In genomic region chr6:53714395-53714794, GRCh38 we compare ENCODE assay signal across 19 cellular contexts. TPM values are rescaled to one million over a fixed set of nuclear protein-coding genes. Genes with fewer than 3 reads are reported as not detected.
DNase-seq lines count a peak whose midpoint lies in the region; FAIRE-seq and TF ChIP-seq lines count a peak whose summit lies in the region.
"Had no signal": no experiment of that assay in that cellular context is flagged by ENCODE, and none has a peak within 500 bp of the region (broad histone marks: within the 10 kb centered on the region; RNA-seq: fewer than 3 reads in every experiment).

No MANE protein-coding gene starts in this region.

- H2AK5ac ChIP-seq in neuronal stem cell (ENCODE audit: low read depth, low read length) = no peak overlapping the region

- H4K20me1 ChIP-seq in KMS-11 (ENCODE audit: insufficient read depth) = no peaks in the 10 kb centered on the region
- H4K20me1 ChIP-seq in endothelial cell of umbilical vein (replicated peaks; ENCODE audit: control insufficient read depth, extremely low read depth, insufficient read depth, low read length) = no peaks in the 10 kb centered on the region
- H4K20me1 ChIP-seq: BLaER1 had no signal

- dilution Hi-C loops in endothelial cell of umbilical vein (cut with MboI; ENCODE audit: extremely low pct_ligation_motif_present, low sequenced_read_pairs) = no loop called here

- H3K79me2 ChIP-seq in KMS-11 (ENCODE audit: insufficient read depth, low read depth) (no peaks in the 10 kb centered on the region), endothelial cell of umbilical vein (ENCODE audit: control insufficient read depth, insufficient read depth, low read length) (no peaks in the 10 kb centered on the region)

- intact Hi-C loops in endothelial cell of umbilical vein (cut with micrococcal nuclease) (loop anchor here (10.0 kb wide), 1 partner anchor 1520 kb away; no protein-coding TSS in a partner anchor), kidney (cut with DNase I) (no loop called here)

- H3K4me3 Mint-ChIP-seq in activated T-cell treated with anti-CD3 and anti-CD28 coated beads, Interleukin-2, amount 50 U/mL, for 24 hours = no peak overlapping the region
- H3K4me3 Mint-ChIP-seq: CD14-positive monocyte; CD4-positive, alpha-beta memory T cell had no signal

- no peaks in the 10 kb centered on the region for H3K27me3 ChIP-seq in KMS-11 (ENCODE audit: insufficient read depth, low read depth)
- peaks cover 2 to 15% of the 10 kb centered on the region in 2 experiments for H3K27me3 ChIP-seq in endothelial cell of umbilical vein (ENCODE audit: control insufficient read depth in 2 of 2, insufficient read depth in 2 of 2, low read length in 2 of 2)
- H3K27me3 ChIP-seq in neuronal stem cell (ENCODE audit: control insufficient read depth in 3 of 3, insufficient read depth in 3 of 3, low read depth in 1 of 3, low read length in 3 of 3) = peaks cover 0 to 7% (median 0%) of the 10 kb centered on the region in 3 experiments
- H3K27me3 ChIP-seq: BLaER1 had no signal

- H3K4me3 ChIP-seq in HEK293 (ENCODE audit: low read depth, low read length) = no peak overlapping the region
- no peak overlapping the region for H3K4me3 ChIP-seq in KMS-11 (IDR thresholded peaks at IDR 0.05; ENCODE audit: insufficient read depth, low read depth, low read length)
- H3K4me3 ChIP-seq in endothelial cell of umbilical vein (replicated peaks in 1 of 3; ENCODE audit: insufficient read depth in 1 of 3, low read depth in 1 of 3, low read length in 3 of 3) = no peak overlapping the region
- no peak overlapping the region for H3K4me3 ChIP-seq in neuronal stem cell (ENCODE audit: low read length in 2 of 2)
- no peak overlapping the region for H3K4me3 ChIP-seq in kidney (ENCODE audit: low read length in 2 of 2)
- H3K4me3 ChIP-seq: BLaER1, GM23248, HAP-1 had no signal

- no peaks in the 10 kb centered on the region for H3K36me3 ChIP-seq in HEK293 (ENCODE audit: control insufficient read depth in 2 of 2, insufficient read depth in 1 of 2, low read length in 2 of 2)
- no peaks in the 10 kb centered on the region for H3K36me3 ChIP-seq in KMS-11 (ENCODE audit: insufficient read depth)
- H3K36me3 ChIP-seq in endothelial cell of umbilical vein (ENCODE audit: control insufficient read depth in 2 of 2, extremely low read depth in 1 of 2, insufficient read depth in 2 of 2, low read length in 2 of 2) = no peaks in the 10 kb centered on the region
- no peaks in the 10 kb centered on the region for H3K36me3 ChIP-seq in neuronal stem cell (replicated peaks in 1 of 2; ENCODE audit: control insufficient read depth in 2 of 2, insufficient read depth in 2 of 2, low read length in 2 of 2)
- no peaks in the 10 kb centered on the region for H3K36me3 ChIP-seq in kidney (ENCODE audit: control insufficient read depth in 1 of 2, insufficient read depth in 2 of 2, low read length in 2 of 2)
- H3K36me3 ChIP-seq: BLaER1, HAP-1 had no signal

- H3K79me1 ChIP-seq in neuronal stem cell (ENCODE audit: low read depth, low read length) = no peaks in the 10 kb centered on the region

- H3K27ac Mint-ChIP-seq in activated T-cell treated with anti-CD3 and anti-CD28 coated beads, Interleukin-2, amount 50 U/mL, for 24 hours = no peak overlapping the region
- H3K27ac Mint-ChIP-seq: CD14-positive monocyte; CD4-positive, alpha-beta memory T cell had no signal

- POLR2A ChIA-PET in HEK293 (lab: Yijun Ruan, JAX) (no interaction called here), endothelial cell of umbilical vein (lab: Charles Lee) (no interaction called here)

- BruUV-seq in endothelial cell of umbilical vein (replicated peaks; lab: Mats Ljungman, UMichigan) = no TSS peak

- H3K4me1 Mint-ChIP-seq in activated T-cell treated with anti-CD3 and anti-CD28 coated beads, Interleukin-2, amount 50 U/mL, for 24 hours (ENCODE audit: low read depth) = peaks cover 7% of the 10 kb centered on the region

- H3K14ac ChIP-seq in neuronal stem cell (ENCODE audit: low read length) = no peak overlapping the region

- H3K9me1 ChIP-seq in endothelial cell of umbilical vein (replicated peaks; ENCODE audit: control insufficient read depth, extremely low read depth, insufficient read depth, low read length) = no peaks in the 10 kb centered on the region

- FAIRE-seq in endothelial cell of umbilical vein (lab: Jason Lieb, UNC) = no peak
- FAIRE-seq in kidney (lab: Jason Lieb, UNC) = no peak
- FAIRE-seq: GM12892, GM18507, HTR-8/SVneo had no signal

- H2BK12ac ChIP-seq in neuronal stem cell (ENCODE audit: low read length) = no peak overlapping the region

- H2BK15ac ChIP-seq in neuronal stem cell (ENCODE audit: low read length) = no peak overlapping the region

- H3K9me3 ChIP-seq in HEK293 (ENCODE audit: control insufficient read depth, insufficient read depth, low read depth, low read length) = no peaks in the 10 kb centered on the region
- no peaks in the 10 kb centered on the region for H3K9me3 ChIP-seq in endothelial cell of umbilical vein (replicated peaks; ENCODE audit: control insufficient read depth, insufficient read depth, low read length)
- H3K9me3 ChIP-seq in neuronal stem cell (replicated peaks in 1 of 2; ENCODE audit: control insufficient read depth in 2 of 2, insufficient read depth in 1 of 2, low read depth in 1 of 2, low read length in 2 of 2) = no peaks in the 10 kb centered on the region
- H3K9me3 ChIP-seq in kidney (ENCODE audit: control insufficient read depth in 1 of 2, low read length in 2 of 2) = no peaks in the 10 kb centered on the region
- H3K9me3 ChIP-seq: BLaER1, HAP-1 had no signal

- CTCF ChIA-PET in HEK293 (lab: Yijun Ruan, JAX) = interaction anchor here (0.8 to 4.7 kb wide), 9 partner anchors 10 to 1411 kb away, joined by 3 to 47 read pairs (median 9); no protein-coding TSS in a partner anchor
- CTCF ChIA-PET in endothelial cell of umbilical vein (lab: Charles Lee) = interaction anchor here (1.0 to 5.4 kb wide), 5 partner anchors 10 to 241 kb away, joined by 4 to 24 read pairs (median 15); no protein-coding TSS in a partner anchor

- no peak overlapping the region for H2BK5ac ChIP-seq in neuronal stem cell (ENCODE audit: low read length)

- no peak for TF ChIP-seq POLR2A in endothelial cell of umbilical vein (IDR thresholded peaks at IDR 0.05; ENCODE audit: low read depth, low read length)

- no peak overlapping the region for H4K91ac ChIP-seq in neuronal stem cell (ENCODE audit: low read depth, low read length, poor library complexity)

- H2AFZ ChIP-seq in KMS-11 (ENCODE audit: low read depth) (no peak overlapping the region), endothelial cell of umbilical vein (ENCODE audit: low read depth, low read length) (peak overlapping the region; percentile 26), neuronal stem cell (ENCODE audit: low read length) (peak overlapping the region; percentile 23)
- H2AFZ ChIP-seq: GM23248 had no signal

- no peaks in the 10 kb centered on the region for H3K36me3 Mint-ChIP-seq in activated T-cell treated with anti-CD3 and anti-CD28 coated beads, Interleukin-2, amount 50 U/mL, for 24 hours (ENCODE audit: low read depth)
- H3K36me3 Mint-ChIP-seq: CD14-positive monocyte; CD4-positive, alpha-beta memory T cell had no signal

- H3K4ac ChIP-seq in neuronal stem cell (ENCODE audit: low read length) = no peak overlapping the region

- H3K18ac ChIP-seq in neuronal stem cell (ENCODE audit: low read length) = no peak overlapping the region

- DNase-seq in endothelial cell of umbilical vein (ENCODE audit: low read depth, low spot score) (no peak), neuronal stem cell (ENCODE audit: low spot score) (no peak), kidney (no peak)
- DNase-seq in activated naive CD4-positive, alpha-beta T cell treated with anti-CD3 and anti-CD28 coated beads, Interleukin-2, amount 50 U/mL, for 16 hours = no peak
- DNase-seq in activated T-cell treated with anti-CD3 and anti-CD28 coated beads, Interleukin-2, amount 50 U/mL, for 24 hours = no peak
- DNase-seq: 8988T; CD4-positive, alpha-beta memory T cell; DMS153; DMS79; GDM1; GM23248 had no signal

- H3K4me1 ChIP-seq in HEK293 (ENCODE audit: control insufficient read depth, insufficient read depth, low read length) = peaks cover 2% of the 10 kb centered on the region; the same call in 1 of the 2 replicates
- H3K4me1 ChIP-seq in KMS-11 (ENCODE audit: low read depth, poor library complexity, severe bottlenecking) = peaks cover 36% of the 10 kb centered on the region
- H3K4me1 ChIP-seq in endothelial cell of umbilical vein (ENCODE audit: control insufficient read depth, extremely low read depth, insufficient read depth, low read length) = no peaks in the 10 kb centered on the region
- no peaks in the 10 kb centered on the region for H3K4me1 ChIP-seq in neuronal stem cell (ENCODE audit: control insufficient read depth in 2 of 2, insufficient read depth in 1 of 2, low read depth in 1 of 2, low read length in 2 of 2)
- H3K4me1 ChIP-seq in kidney (ENCODE audit: control insufficient read depth in 1 of 2, insufficient read depth in 1 of 2, low read depth in 1 of 2, low read length in 2 of 2) = no peaks in the 10 kb centered on the region
- H3K4me1 ChIP-seq: BLaER1 had no signal

- H3K23ac ChIP-seq in neuronal stem cell (ENCODE audit: low read depth, low read length, poor library complexity) = no peak overlapping the region

- no peaks in the 10 kb centered on the region for H3K9me3 Mint-ChIP-seq in activated T-cell treated with anti-CD3 and anti-CD28 coated beads, Interleukin-2, amount 50 U/mL, for 24 hours
- H3K9me3 Mint-ChIP-seq: CD4-positive, alpha-beta memory T cell had no signal

- H3K9ac ChIP-seq in KMS-11 (no peak overlapping the region), endothelial cell of umbilical vein (replicated peaks; ENCODE audit: extremely low read depth, insufficient read depth, low read length) (no peak overlapping the region), neuronal stem cell (ENCODE audit: low read depth, low read length, poor library complexity) (no peak overlapping the region), kidney (ENCODE audit: low read length in 2 of 2) (no peak overlapping the region)
- H3K9ac ChIP-seq: BLaER1, GM23248 had no signal

- no peak overlapping the region for H4K8ac ChIP-seq in neuronal stem cell (ENCODE audit: low read depth, low read length)

- H3K4me2 ChIP-seq in KMS-11 (peak overlapping the region; percentile 21; the same call in 1 of the 2 replicates), endothelial cell of umbilical vein (ENCODE audit: insufficient read depth, low read length) (no peak overlapping the region), neuronal stem cell (ENCODE audit: insufficient read depth, low read length, poor library complexity, severe bottlenecking) (no peak overlapping the region)
- H3K4me2 ChIP-seq: BLaER1 had no signal

- TF ChIP-seq CTCF in HEK293 (tag by site-specific recombination; IDR thresholded peaks at IDR 0.05) (no peak), KMS-11 (conservative IDR thresholded peaks at IDR 0.05; ENCODE audit: low read depth, low read length) (no peak), endothelial cell of umbilical vein (IDR thresholded peaks at IDR 0.05; ENCODE audit: extremely low read depth in 1 of 2, insufficient read depth in 1 of 2, low read depth in 1 of 2, low read length in 2 of 2) (no peak), kidney (IDR thresholded peaks at IDR 0.05; ENCODE audit: borderline replicate concordance, extremely low read depth, insufficient read depth) (no peak)

- no peak overlapping the region for H2BK120ac ChIP-seq in neuronal stem cell (ENCODE audit: low read depth, low read length)

- H3K27me3 Mint-ChIP-seq in activated T-cell treated with anti-CD3 and anti-CD28 coated beads, Interleukin-2, amount 50 U/mL, for 24 hours = peaks cover 45% of the 10 kb centered on the region

- WGBS in neuronal stem cell (ENCODE audit: extremely low coverage in 2 of 2, insufficient read length in 2 of 2, insufficient replicate concordance in 1 of 2), 2 donors = no CpG with 5 or more reads among the region's 4 CpGs

- H3K27ac ChIP-seq in HEK293 (ENCODE audit: extremely low read depth, low read depth, low read length) = no peak overlapping the region
- no peak overlapping the region for H3K27ac ChIP-seq in KMS-11
- H3K27ac ChIP-seq in endothelial cell of umbilical vein (ENCODE audit: insufficient read depth, low read depth, low read length) = no peak overlapping the region
- no peak overlapping the region for H3K27ac ChIP-seq in neuronal stem cell (replicated peaks; ENCODE audit: low read length)
- H3K27ac ChIP-seq in kidney (ENCODE audit: low read depth in 2 of 2, low read length in 2 of 2) = no peak overlapping the region
- H3K27ac ChIP-seq: BLaER1, GM23248 had no signal

RNA-seq across cellular contexts. Expression of gene KLHL31, which starts 48.8 kb away (rescaled TPM):
- not detected in 2 replicates for total RNA-seq in endothelial cell of umbilical vein
- polyA plus RNA-seq in endothelial cell of umbilical vein = 0.01 and 0.03 TPM in 2 replicates
- not detected in 2 replicates for polyA plus RNA-seq in endothelial cell of umbilical vein (2011; cell fraction: cytosol; rRNA removed)
- polyA plus RNA-seq in endothelial cell of umbilical vein (2011; cell fraction: nucleus; rRNA removed) = 0.13 and 0.14 TPM in 2 replicates
- polyA plus RNA-seq in endothelial cell of umbilical vein (2012) = 0.04 TPM in 1 of 2 replicates, not detected in the other
- polyA minus RNA-seq in endothelial cell of umbilical vein = 0.22 TPM in 1 of 2 replicates, not detected in the other
- polyA minus RNA-seq in endothelial cell of umbilical vein (2011; cell fraction: cytosol; rRNA and poly(A)+ RNA removed) = not detected
- polyA minus RNA-seq in endothelial cell of umbilical vein (2011; cell fraction: nucleus; rRNA and poly(A)+ RNA removed) = 0.14 and 0.24 TPM in 2 replicates
- polyA plus RNA-seq in neuronal stem cell (2013, experiment 1 of 2) = 0.25 TPM
- 0.28 TPM for polyA plus RNA-seq in neuronal stem cell (2013, experiment 2 of 2)
- 0.25 TPM for total RNA-seq in kidney
- 0.22 TPM for polyA plus RNA-seq in kidney (ENCODE audit: insufficient read depth, low read depth, low replicate concordance)
- total RNA-seq: GM23248 had no signal
- polyA plus RNA-seq: CD14-positive monocyte; CD4-positive, alpha-beta memory T cell had no signal
